10 cellular contexts compared by ENCODE assay signal in genomic region chr2:144426981-144427479, GRCh38.
DNase-seq lines count a peak whose midpoint lies in the region; ATAC-seq, FAIRE-seq and TF ChIP-seq lines count a peak whose summit lies in the region.
"Had no signal": no experiment of that assay in that cellular context is flagged by ENCODE, and none has a peak within 500 bp of the region (broad histone marks: within the 10 kb centered on the region; RNA-seq: fewer than 3 reads in every experiment).

No MANE protein-coding gene starts in this region.

- dilution Hi-C loops in endothelial cell of umbilical vein (cut with MboI; ENCODE audit: extremely low pct_ligation_motif_present, low sequenced_read_pairs), result no loop called here

- H2AFZ ChIP-seq in PC-3 (ENCODE audit: low read length), result peak overlapping the region; percentile 25
- no peak overlapping the region for H2AFZ ChIP-seq in endothelial cell of umbilical vein (ENCODE audit: low read depth, low read length)

- H3K9me1 ChIP-seq in endothelial cell of umbilical vein (replicated peaks; ENCODE audit: control insufficient read depth, extremely low read depth, insufficient read depth, low read length), result no peaks in the 10 kb centered on the region

- H3F3A ChIP-seq in PC-3 (ENCODE audit: low read length, unreplicated experiment), result no peaks in the 10 kb centered on the region

- TF ChIP-seq EP300 in upper lobe of left lung (IDR thresholded peaks at IDR 0.05), result peak in 1 of 4 donors; percentile 46

- no peaks in the 10 kb centered on the region for H3K9me2 ChIP-seq in PC-3 (replicated peaks; ENCODE audit: low read length)

- H3K36me3 ChIP-seq in PC-3 (ENCODE audit: low read depth, low read length) (no peaks in the 10 kb centered on the region), endothelial cell of umbilical vein (ENCODE audit: control insufficient read depth in 2 of 2, extremely low read depth in 1 of 2, insufficient read depth in 2 of 2, low read length in 2 of 2) (peaks cover 5% of the 10 kb centered on the region in 2 experiments), upper lobe of left lung (peaks cover 0 to 2% (median 0%) of the 10 kb centered on the region in 4 donors)

- ATAC-seq in PC-3, result peak; percentile 80
- peak; percentile 52 to 75 for ATAC-seq in upper lobe of left lung (ENCODE audit: low FRiP score in 2 of 2)
- no peak for ATAC-seq in GM19324 (IDR thresholded peaks at IDR 0.05; ENCODE audit: low FRiP score, unreplicated experiment)
- ATAC-seq: T-helper 17 cell had no signal

- TF ChIP-seq POLR2A in endothelial cell of umbilical vein (IDR thresholded peaks at IDR 0.05; ENCODE audit: low read depth, low read length), result no peak
- no peak for TF ChIP-seq POLR2A in upper lobe of left lung (IDR thresholded peaks at IDR 0.05)

- no peak overlapping the region for H3K4me3 Mint-ChIP-seq in mesothelial cell of epicardium
- H3K4me3 Mint-ChIP-seq: activated naive CD4-positive, alpha-beta T cell treated with anti-CD3 and anti-CD28 coated beads for 36 hours; T-helper 17 cell had no signal

- H3K79me2 ChIP-seq in PC-3 (ENCODE audit: low read length), result no peaks in the 10 kb centered on the region
- H3K79me2 ChIP-seq in endothelial cell of umbilical vein (ENCODE audit: control insufficient read depth, insufficient read depth, low read length), result peaks cover 2% of the 10 kb centered on the region

- no peak overlapping the region for H3K4me3 ChIP-seq in PC-3 (ENCODE audit: low read length)
- no peak overlapping the region for H3K4me3 ChIP-seq in endothelial cell of umbilical vein (replicated peaks in 1 of 3; ENCODE audit: insufficient read depth in 1 of 3, low read depth in 1 of 3, low read length in 3 of 3)
- no peak overlapping the region for H3K4me3 ChIP-seq in upper lobe of left lung

- H3K27me3 ChIP-seq in PC-3 (ENCODE audit: low read length) (no peaks in the 10 kb centered on the region), endothelial cell of umbilical vein (ENCODE audit: control insufficient read depth in 2 of 2, insufficient read depth in 2 of 2, low read length in 2 of 2) (no peaks in the 10 kb centered on the region), upper lobe of left lung (no peaks in the 10 kb centered on the region)

- no peaks in the 10 kb centered on the region for H3K9me3 ChIP-seq in PC-3 (ENCODE audit: low read length)
- H3K9me3 ChIP-seq in endothelial cell of umbilical vein (replicated peaks; ENCODE audit: control insufficient read depth, insufficient read depth, low read length), result no peaks in the 10 kb centered on the region
- no peaks in the 10 kb centered on the region for H3K9me3 ChIP-seq in upper lobe of left lung

- H3K27ac Mint-ChIP-seq in mesothelial cell of epicardium, result peak overlapping the region; percentile 87
- H3K27ac Mint-ChIP-seq: activated naive CD4-positive, alpha-beta T cell treated with anti-CD3 and anti-CD28 coated beads for 36 hours; T-helper 17 cell had no signal

- H3K27ac ChIP-seq in PC-3 (ENCODE audit: low read length) (0 out of 2 replicates have a peak overlapping the region, but pooled peaks have one; percentile 4), endothelial cell of umbilical vein (ENCODE audit: insufficient read depth, low read depth, low read length) (peak overlapping the region; percentile 76), upper lobe of left lung (peak overlapping the region; percentile 42 to 77 (median 59))

- peak overlapping the region; percentile 42 for H3K4me2 ChIP-seq in PC-3 (ENCODE audit: low read length)
- peak overlapping the region; percentile 39 for H3K4me2 ChIP-seq in endothelial cell of umbilical vein (ENCODE audit: insufficient read depth, low read length)

- no peaks in the 10 kb centered on the region for H3K27me3 Mint-ChIP-seq in mesothelial cell of epicardium (ENCODE audit: low read depth)

- H3K9me3 Mint-ChIP-seq in mesothelial cell of epicardium, result no peaks in the 10 kb centered on the region
- H3K9me3 Mint-ChIP-seq: activated naive CD4-positive, alpha-beta T cell treated with anti-CD3 and anti-CD28 coated beads for 36 hours had no signal

- peaks cover 29% of the 10 kb centered on the region for H3K4me1 Mint-ChIP-seq in mesothelial cell of epicardium
- H3K4me1 Mint-ChIP-seq: T-helper 17 cell had no signal

- DNase-seq in PC-3 (peak; percentile 48), endothelial cell of umbilical vein (ENCODE audit: low read depth, low spot score) (peak; percentile 82), mesothelial cell of epicardium (ENCODE audit: low spot score in 2 of 2, unreplicated experiment in 2 of 2) (no peak), upper lobe of left lung (no peak), SIG-M5 (lab: John Stamatoyannopoulos, UW) (no peak), DMS 273 (lab: John Stamatoyannopoulos, UW; ENCODE audit: unreplicated experiment) (no peak)
- DNase-seq: activated naive CD4-positive, alpha-beta T cell treated with anti-CD3 and anti-CD28 coated beads for 36 hours; NCI-H1092 treated with DMSO at 0.1 percent for 48 hours; T-helper 17 cell had no signal

- BruUV-seq in PC-3 (replicated peaks; lab: Mats Ljungman, UMichigan) (no TSS peak), endothelial cell of umbilical vein (replicated peaks; lab: Mats Ljungman, UMichigan) (no TSS peak)

- H3K4me1 ChIP-seq in PC-3 (ENCODE audit: insufficient read depth, low read length), result peaks cover 24% of the 10 kb centered on the region
- H3K4me1 ChIP-seq in endothelial cell of umbilical vein (ENCODE audit: control insufficient read depth, extremely low read depth, insufficient read depth, low read length), result peaks cover 16% of the 10 kb centered on the region
- peaks cover 25 to 59% (median 46%) of the 10 kb centered on the region in 4 donors for H3K4me1 ChIP-seq in upper lobe of left lung

- POLR2A ChIA-PET in PC-3 (lab: Charles Lee; ENCODE audit: unreplicated experiment) (interaction anchor here (0.6 kb wide), 1 partner anchor 12 kb away, joined by 4 read pairs; no protein-coding TSS in a partner anchor), endothelial cell of umbilical vein (lab: Charles Lee) (no interaction called here)

- TF ChIP-seq CTCF in PC-3 (conservative IDR thresholded peaks at IDR 0.05; ENCODE audit: low read depth, low read length), result no peak
- TF ChIP-seq CTCF in endothelial cell of umbilical vein (IDR thresholded peaks at IDR 0.05; ENCODE audit: extremely low read depth in 1 of 2, insufficient read depth in 1 of 2, low read depth in 1 of 2, low read length in 2 of 2), result no peak
- TF ChIP-seq CTCF in mesothelial cell of epicardium (IDR thresholded peaks at IDR 0.05; ENCODE audit: unreplicated experiment), result no peak
- TF ChIP-seq CTCF in upper lobe of left lung (IDR thresholded peaks at IDR 0.05), result no peak

- whole genome bisulfite sequencing in upper lobe of left lung, 2 donors, result 20 to 24% methylated on average over 4 of the region's 4 CpGs

- FAIRE-seq in endothelial cell of umbilical vein (lab: Jason Lieb, UNC), result no peak

- CTCF ChIA-PET in PC-3 (lab: Charles Lee) (no interaction called here), endothelial cell of umbilical vein (lab: Charles Lee) (interaction anchor here (0.7 to 1.8 kb wide), 5 partner anchors 18 to 97 kb away, joined by 3 to 4 read pairs (median 3); no protein-coding TSS in a partner anchor)

- H3K36me3 Mint-ChIP-seq in mesothelial cell of epicardium, result peaks cover 23% of the 10 kb centered on the region

- H4K20me1 ChIP-seq in PC-3 (ENCODE audit: low read length), result no peaks in the 10 kb centered on the region
- no peaks in the 10 kb centered on the region for H4K20me1 ChIP-seq in endothelial cell of umbilical vein (replicated peaks; ENCODE audit: control insufficient read depth, extremely low read depth, insufficient read depth, low read length)

- intact Hi-C loops in PC-3 (cut with micrococcal nuclease), result no loop called here
- intact Hi-C loops in endothelial cell of umbilical vein (cut with micrococcal nuclease), result loop anchor here (1.0 to 5.0 kb wide), 5 partner anchors 69 to 1325 kb away; a partner anchor contains a TSS

- H3K9ac ChIP-seq in PC-3 (ENCODE audit: low read length) (no peak overlapping the region), endothelial cell of umbilical vein (replicated peaks; ENCODE audit: extremely low read depth, insufficient read depth, low read length) (peak overlapping the region; percentile 61)

TF ChIP-seq in endothelial cell of umbilical vein, 7 proteins besides CTCF, POLR2A, EP300 and RAD21:
- TF ChIP-seq POLR2AphosphoS5 (IDR thresholded peaks at IDR 0.05; ENCODE audit: insufficient read depth, low read depth, low read length) (no peak), JUN (IDR thresholded peaks at IDR 0.05; ENCODE audit: borderline replicate concordance, insufficient read depth, insufficient read length, low read depth) (peak; percentile 85), GATA2 (IDR thresholded peaks at IDR 0.05; ENCODE audit: insufficient read depth, insufficient read length, low read depth, low read length) (no peak)

Comparison
In these comparisons a context has a peak if more than half of its experiments do, and no peak if none do; other contexts are left out.
1. DNase-seq: peak in PC-3 (single experiment) and endothelial cell of umbilical vein (single experiment); none in mesothelial cell of epicardium (0 of 2), upper lobe of left lung (0 of 2), SIG-M5 (single experiment) and DMS 273 (single experiment).
2. H3K27ac ChIP-seq: peak in every context shown above with its lines; median percentile 76 in endothelial cell of umbilical vein; 59 in upper lobe of left lung; 4 in PC-3.